ENCODE assay signal across 7 cellular contexts in the genomic region with DNA sequence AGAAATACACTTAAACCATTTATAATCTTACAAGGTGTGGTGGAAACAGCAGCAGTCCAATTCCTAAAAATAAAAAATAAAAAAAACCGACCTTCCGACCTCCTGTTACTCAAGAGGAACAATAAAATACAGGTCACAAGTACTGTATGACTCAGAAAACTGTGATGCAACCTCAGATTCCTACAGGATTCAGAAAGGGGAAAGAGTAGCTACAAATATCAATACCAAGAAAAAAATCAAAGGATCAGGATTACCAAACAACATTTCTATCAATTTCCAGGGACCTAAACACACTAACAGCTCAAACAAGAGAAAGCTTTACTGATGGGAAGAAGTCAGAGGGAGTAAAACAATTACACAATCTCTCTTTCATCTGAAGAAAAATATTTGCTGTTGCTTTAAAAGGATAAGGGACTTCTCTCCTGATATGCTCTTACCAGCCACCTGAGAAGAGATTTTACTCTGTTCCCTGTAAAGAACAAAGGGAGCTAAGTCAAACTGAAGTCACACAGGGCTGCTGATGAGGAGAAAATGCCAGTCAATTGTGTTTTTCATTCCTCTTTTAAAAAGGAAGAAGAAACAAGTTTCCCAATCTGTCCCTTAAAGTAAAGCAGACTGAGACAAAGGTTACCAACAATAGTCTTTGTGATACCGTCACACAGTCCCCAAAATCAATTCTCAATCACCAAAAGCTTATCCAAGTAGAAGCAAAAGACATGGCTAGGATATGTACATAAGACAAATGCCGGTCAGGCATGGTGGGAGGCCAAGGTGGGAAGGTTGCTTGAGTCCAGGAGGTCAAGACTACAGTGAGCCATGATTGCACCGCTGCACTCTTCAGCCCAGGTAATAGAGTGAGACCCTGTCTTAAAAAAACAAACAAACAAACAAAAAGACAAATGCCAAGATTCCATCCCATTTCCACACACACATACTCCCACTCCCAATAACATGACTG. TPM values are rescaled to one million over a fixed set of nuclear protein-coding genes. Genes with fewer than 3 reads are reported as not detected.
DNase-seq lines count a peak whose midpoint lies in the region; FAIRE-seq and TF ChIP-seq lines count a peak whose summit lies in the region.

No MANE protein-coding gene starts in this region.

- H3K27me3 ChIP-seq in esophagus squamous epithelium (no peaks in the 10 kb centered on the region), osteoblast (ENCODE audit: insufficient read depth, low read length) (no peaks in the 10 kb centered on the region)

- peaks cover 35% of the 10 kb centered on the region for H4K20me1 ChIP-seq in osteoblast (ENCODE audit: insufficient read depth, low read length)

- no peak for DNase-seq in H54 (ENCODE audit: insufficient read length, low spot score)
- peak; percentile 86 for DNase-seq in RKO (ENCODE audit: low spot score)
- DNase-seq in esophagus squamous epithelium (lab: John Stamatoyannopoulos, UW) = no peak
- no peak for DNase-seq in osteoblast (ENCODE audit: insufficient read length, low spot score, missing footprints)
- DNase-seq in NCI-H1417 (lab: John Stamatoyannopoulos, UW) = no peak
- no peak for DNase-seq in activated effector memory CD4-positive, alpha-beta T cell treated with Interleukin-2 at 50 U/mL for 16 hours
- no peak for DNase-seq in ecto neural progenitor cell (ENCODE audit: low spot score)

- no peaks in the 10 kb centered on the region for H3K9me3 ChIP-seq in esophagus squamous epithelium
- H3K9me3 ChIP-seq in osteoblast (ENCODE audit: low read depth, low read length) = no peaks in the 10 kb centered on the region

- H3K4me3 ChIP-seq in esophagus squamous epithelium (no peak overlapping the region), osteoblast (ENCODE audit: insufficient read depth, low read length) (peak overlapping the region; percentile 8)

- peak overlapping the region; percentile 60 for H3K4me2 ChIP-seq in osteoblast (ENCODE audit: insufficient read depth, low read length)

- TF ChIP-seq POLR2A in H54 (IDR thresholded peaks at IDR 0.05; ENCODE audit: low read depth, low read length) (no peak), esophagus squamous epithelium (IDR thresholded peaks at IDR 0.05) (no peak)

- WGBS in esophagus squamous epithelium, 2 donors = 53 to 57% methylated on average over 5 of the region's 5 CpGs

- H3K36me3 ChIP-seq in esophagus squamous epithelium (no peaks in the 10 kb centered on the region), osteoblast (ENCODE audit: insufficient read depth, low read length) (no peaks in the 10 kb centered on the region)

- intact Hi-C loops in esophagus squamous epithelium (cut with DNase I) = no loop called here

- FAIRE-seq in H54 (lab: Jason Lieb, UNC) = peak; percentile 62

- H2AFZ ChIP-seq in osteoblast (ENCODE audit: low read length) = no peak overlapping the region

- peaks cover 18 to 44% (median 39%) of the 10 kb centered on the region in 3 donors for H3K4me1 ChIP-seq in esophagus squamous epithelium
- H3K4me1 ChIP-seq in osteoblast (ENCODE audit: insufficient read depth, low read length) = peaks cover 38% of the 10 kb centered on the region

- TF ChIP-seq CTCF in esophagus squamous epithelium (IDR thresholded peaks at IDR 0.05) (no peak), osteoblast (IDR thresholded peaks at IDR 0.05; ENCODE audit: extremely low read depth, low read depth, low read length) (no peak)

- peaks cover 61% of the 10 kb centered on the region for H3K79me2 ChIP-seq in osteoblast (ENCODE audit: insufficient read depth, low read length)

- H3K27ac ChIP-seq in esophagus squamous epithelium = peak overlapping the region; percentile 62 to 81 (median 80)
- H3K27ac ChIP-seq in osteoblast (ENCODE audit: low read depth, low read length) = peak overlapping the region; percentile 86

RNA-seq across cellular contexts. Expression of a gene that starts 39.3 kb away (rescaled TPM):
- total RNA-seq in esophagus squamous epithelium (10 to 100 TPM; 20.2 to 31.3 (median 25.9) TPM), osteoblast (29.7 and 30.4 TPM in 2 replicates)
